Comparison of ENCODE assay signal across 8 cellular contexts in the genomic region with DNA sequence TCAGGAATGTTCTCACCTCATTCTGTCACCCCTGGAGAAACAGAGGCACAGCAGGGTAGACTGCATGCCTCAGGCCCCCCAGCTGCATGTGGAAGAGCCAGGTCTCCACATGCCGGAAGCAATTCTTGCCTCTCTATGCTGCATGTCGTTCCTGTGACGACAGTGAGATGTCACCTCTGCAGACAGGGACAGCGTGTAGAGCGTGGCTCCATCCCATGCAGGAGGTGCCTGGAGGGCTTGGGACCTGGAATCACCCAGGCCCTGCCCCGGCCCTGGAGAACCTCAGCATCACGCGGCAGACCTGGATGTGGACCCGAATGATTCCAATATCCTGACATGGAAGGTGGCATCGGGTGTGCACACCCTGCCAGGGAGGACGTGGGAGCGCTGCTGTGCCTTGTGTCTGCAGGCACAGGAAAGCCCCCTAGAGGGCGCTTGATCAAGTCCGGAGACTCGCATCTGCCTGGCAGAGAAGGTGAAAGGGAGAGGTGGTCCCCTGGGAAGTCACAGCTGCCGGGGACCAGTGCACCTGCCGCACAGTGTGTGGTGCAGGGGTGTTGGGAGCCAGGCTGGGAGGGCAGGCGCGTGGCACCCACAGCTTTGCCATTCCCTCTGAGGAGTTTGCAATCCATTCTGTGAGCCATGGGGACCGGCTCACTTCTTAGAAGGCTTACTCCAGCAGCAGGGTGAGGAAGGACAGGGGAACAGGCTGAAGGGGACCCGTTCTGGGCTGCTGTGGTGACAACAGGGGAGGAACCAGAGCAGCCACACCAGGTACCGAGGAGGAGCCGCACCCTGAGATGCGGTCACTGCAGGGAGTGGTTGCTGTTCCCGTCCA. TPM values are rescaled to one million over a fixed set of nuclear protein-coding genes. Genes with fewer than 3 reads are reported as not detected.
DNase-seq lines count a peak whose midpoint lies in the region; ATAC-seq and TF ChIP-seq lines count a peak whose summit lies in the region.

No MANE protein-coding gene starts in this region.

- no peaks in the 10 kb centered on the region for H4K20me1 ChIP-seq in KMS-11 (ENCODE audit: insufficient read depth)

- ATAC-seq in GM21723 (IDR thresholded peaks at IDR 0.05; ENCODE audit: unreplicated experiment) (peak; percentile 90), naive B cell (ENCODE audit: low read depth in 2 of 2) (peak; percentile 37 to 40), upper lobe of left lung (ENCODE audit: low FRiP score in 2 of 2) (peak; percentile 30 to 60)

- H3K36me3 ChIP-seq in KMS-11 (ENCODE audit: insufficient read depth) (no peaks in the 10 kb centered on the region), upper lobe of left lung (no peaks in the 10 kb centered on the region)

- TF ChIP-seq CTCF in KMS-11 (conservative IDR thresholded peaks at IDR 0.05; ENCODE audit: low read depth, low read length), result peak; percentile 59
- TF ChIP-seq CTCF in upper lobe of left lung (IDR thresholded peaks at IDR 0.05), result peak in 5 of 6 experiments; percentile 30 to 63 (median 55)

- no peak overlapping the region for H3K4me2 ChIP-seq in KMS-11

- no peak for TF ChIP-seq EP300 in upper lobe of left lung (IDR thresholded peaks at IDR 0.05)

- H3K4me3 ChIP-seq in KMS-11 (IDR thresholded peaks at IDR 0.05; ENCODE audit: insufficient read depth, low read depth, low read length) (no peak overlapping the region), upper lobe of left lung (no peak overlapping the region)

- H3K27ac ChIP-seq in KMS-11, result no peak overlapping the region
- H3K27ac ChIP-seq in upper lobe of left lung, result no peak overlapping the region

- peaks cover 22 to 56% (median 52%) of the 10 kb centered on the region in 3 donors for H3K27me3 Mint-ChIP-seq in naive B cell

- H3K9me3 ChIP-seq in upper lobe of left lung, result no peaks in the 10 kb centered on the region

- H3K4me1 ChIP-seq in KMS-11 (ENCODE audit: low read depth, poor library complexity, severe bottlenecking), result no peaks in the 10 kb centered on the region
- no peaks in the 10 kb centered on the region for H3K4me1 ChIP-seq in upper lobe of left lung

- no peaks in the 10 kb centered on the region for H3K36me3 Mint-ChIP-seq in naive B cell

- H3K79me2 ChIP-seq in KMS-11 (ENCODE audit: insufficient read depth, low read depth), result no peaks in the 10 kb centered on the region

- H3K9ac ChIP-seq in KMS-11, result no peak overlapping the region

- no peak for TF ChIP-seq POLR2A in upper lobe of left lung (IDR thresholded peaks at IDR 0.05)

- no peak overlapping the region for H2AFZ ChIP-seq in KMS-11 (ENCODE audit: low read depth)

- no peak overlapping the region for H3K4me3 Mint-ChIP-seq in naive B cell

- peaks cover 0 to 8% (median 8%) of the 10 kb centered on the region in 3 donors for H3K4me1 Mint-ChIP-seq in naive B cell

- DNase-seq in NCI-H2081 (lab: John Stamatoyannopoulos, UW) (peak; percentile 63 to 65), NCI-H2081 treated with DMSO at 0.1 percent for 48 hours (lab: John Stamatoyannopoulos, UW) (no peak), UCSD-AML1 (lab: John Stamatoyannopoulos, UW; ENCODE audit: unreplicated experiment) (peak; percentile 27), dermis blood vessel endothelial cell (peak; percentile 67), naive B cell (peak; percentile 14), upper lobe of left lung (peak; percentile 49 to 50)

- H3K27me3 ChIP-seq in KMS-11 (ENCODE audit: insufficient read depth, low read depth) (peaks cover 14% of the 10 kb centered on the region; the same call in 1 of the 2 replicates), upper lobe of left lung (peaks cover 0 to 6% (median 0%) of the 10 kb centered on the region in 4 donors)

- 33 to 37% methylated on average over 5 to 25 of the region's 25 CpGs for WGBS in upper lobe of left lung, 2 donors

- peaks cover 0 to 2% (median 0%) of the 10 kb centered on the region in 7 donors for H3K9me3 Mint-ChIP-seq in naive B cell

- no peak overlapping the region for H3K27ac Mint-ChIP-seq in naive B cell

RNA-seq across cellular contexts. Expression of gene EN2, which starts 45.3 kb away (rescaled TPM):
- total RNA-seq in dermis blood vessel endothelial cell (not detected in 2 replicates), upper lobe of left lung (not detected)
- polyA plus RNA-seq in naive B cell (ENCODE audit: low read depth in 6 of 6), result not detected

Comparison
In these comparisons a context has a peak if more than half of its experiments do, and no peak if none do; other contexts are left out.
1. ATAC-seq: peak in every context shown above with its lines; median percentile 90 in GM21723; 45 in upper lobe of left lung; 38 in naive B cell.